Comparison of ENCODE assay signal across 1 cellular context in the genomic region with DNA sequence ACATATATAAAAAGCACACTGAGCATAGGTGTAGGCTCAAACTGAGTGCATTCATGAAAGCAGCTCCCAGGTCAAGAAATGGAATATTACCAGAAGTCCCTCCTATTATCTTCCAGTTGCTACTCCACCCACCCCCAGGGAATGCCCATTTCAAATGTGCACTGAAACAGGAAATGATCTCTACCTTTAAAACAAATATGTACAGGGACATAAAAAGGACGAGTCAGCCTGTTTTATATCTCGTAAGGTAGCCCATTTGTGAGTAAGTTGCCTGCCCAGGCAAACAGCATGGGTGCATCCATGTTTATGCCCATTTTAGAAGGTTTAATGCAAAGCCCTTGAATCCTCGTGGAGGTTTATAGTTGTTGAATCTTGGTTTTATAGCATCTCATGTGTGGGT.
TF ChIP-seq lines count a peak whose summit lies in the region.

No MANE protein-coding gene starts in this region.

TF ChIP-seq in HepG2, 621 proteins besides CTCF, POLR2A, EP300 and RAD21:
- 0 out of 2 replicates have a peak, but pooled peaks have one; percentile 6 for TF ChIP-seq MAFF (IDR thresholded peaks at IDR 0.05; ENCODE audit: low read depth, low read length)
- TF ChIP-seq, protein P1, sequence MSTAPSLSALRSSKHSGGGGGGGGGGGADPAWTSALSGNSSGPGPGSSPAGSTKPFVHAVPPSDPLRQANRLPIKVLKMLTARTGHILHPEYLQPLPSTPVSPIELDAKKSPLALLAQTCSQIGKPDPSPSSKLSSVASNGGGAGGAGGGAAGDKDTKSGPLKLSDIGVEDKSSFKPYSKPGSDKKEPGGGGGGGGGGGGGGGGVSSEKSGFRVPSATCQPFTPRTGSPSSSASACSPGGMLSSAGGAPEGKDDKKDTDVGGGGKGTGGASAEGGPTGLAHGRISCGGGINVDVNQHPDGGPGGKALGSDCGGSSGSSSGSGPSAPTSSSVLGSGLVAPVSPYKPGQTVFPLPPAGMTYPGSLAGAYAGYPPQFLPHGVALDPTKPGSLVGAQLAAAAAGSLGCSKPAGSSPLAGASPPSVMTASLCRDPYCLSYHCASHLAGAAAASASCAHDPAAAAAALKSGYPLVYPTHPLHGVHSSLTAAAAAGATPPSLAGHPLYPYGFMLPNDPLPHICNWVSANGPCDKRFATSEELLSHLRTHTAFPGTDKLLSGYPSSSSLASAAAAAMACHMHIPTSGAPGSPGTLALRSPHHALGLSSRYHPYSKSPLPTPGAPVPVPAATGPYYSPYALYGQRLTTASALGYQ (CRISPR knock-in tag; IDR thresholded peaks at IDR 0.05) = no peak
